1 cellular context compared by ENCODE assay signal in the genomic region with DNA sequence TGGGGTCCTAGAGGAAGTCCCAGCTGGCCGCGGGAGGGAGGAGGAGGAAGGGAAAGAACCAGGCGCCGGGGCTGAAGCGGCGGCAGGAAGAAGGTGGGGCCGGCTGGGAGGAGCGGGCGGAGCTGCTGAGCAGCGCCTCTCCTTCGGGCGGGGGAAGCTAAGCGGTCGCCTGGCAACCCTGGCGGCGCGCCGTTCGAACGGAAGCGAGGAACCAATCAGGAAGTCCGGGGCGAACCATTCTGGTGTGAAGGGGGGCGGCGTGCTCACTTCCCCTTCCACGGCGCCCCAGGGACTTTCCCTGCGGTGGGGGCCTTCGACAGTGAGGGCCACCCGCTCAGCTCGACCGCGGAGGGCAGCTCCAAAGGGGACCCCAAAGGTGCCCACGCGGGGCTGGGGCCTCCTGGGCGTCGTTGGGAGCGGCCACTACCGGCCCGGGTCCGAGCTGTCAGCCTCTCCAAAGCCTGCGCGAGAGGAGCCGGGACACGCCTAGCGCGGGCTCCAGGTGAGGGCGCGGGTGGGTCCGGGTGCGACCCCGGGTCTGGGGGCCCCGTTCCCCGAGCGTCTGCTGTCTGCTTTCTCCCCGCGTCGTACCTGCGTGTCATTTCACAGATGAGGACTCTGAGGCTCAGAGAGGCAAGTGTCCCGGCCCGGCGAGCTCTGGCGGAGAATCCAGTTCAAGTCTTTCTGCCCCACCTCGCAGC.
A peak's percentile ranks its signal among the peaks of the same experiment; 100 is the strongest.
TF ChIP-seq lines count a peak whose summit lies in the region.

TSS of gene FAM110A (plus strand) at position 266 of the 701 bp plus-strand sequence. CDS start 11,090 bp downstream, outside the sequence.

TF ChIP-seq in HepG2, 621 proteins besides CTCF, POLR2A, EP300 and RAD21 (continued from another document and continues in another):
- TF ChIP-seq, protein P1, sequence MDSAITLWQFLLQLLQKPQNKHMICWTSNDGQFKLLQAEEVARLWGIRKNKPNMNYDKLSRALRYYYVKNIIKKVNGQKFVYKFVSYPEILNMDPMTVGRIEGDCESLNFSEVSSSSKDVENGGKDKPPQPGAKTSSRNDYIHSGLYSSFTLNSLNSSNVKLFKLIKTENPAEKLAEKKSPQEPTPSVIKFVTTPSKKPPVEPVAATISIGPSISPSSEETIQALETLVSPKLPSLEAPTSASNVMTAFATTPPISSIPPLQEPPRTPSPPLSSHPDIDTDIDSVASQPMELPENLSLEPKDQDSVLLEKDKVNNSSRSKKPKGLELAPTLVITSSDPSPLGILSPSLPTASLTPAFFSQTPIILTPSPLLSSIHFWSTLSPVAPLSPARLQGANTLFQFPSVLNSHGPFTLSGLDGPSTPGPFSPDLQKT (CRISPR knock-in tag; IDR thresholded peaks at IDR 0.05; ENCODE audit: borderline replicate concordance) = 0 out of 2 replicates have a peak, but pooled peaks have one; percentile 12
- TF ChIP-seq, protein P2, sequence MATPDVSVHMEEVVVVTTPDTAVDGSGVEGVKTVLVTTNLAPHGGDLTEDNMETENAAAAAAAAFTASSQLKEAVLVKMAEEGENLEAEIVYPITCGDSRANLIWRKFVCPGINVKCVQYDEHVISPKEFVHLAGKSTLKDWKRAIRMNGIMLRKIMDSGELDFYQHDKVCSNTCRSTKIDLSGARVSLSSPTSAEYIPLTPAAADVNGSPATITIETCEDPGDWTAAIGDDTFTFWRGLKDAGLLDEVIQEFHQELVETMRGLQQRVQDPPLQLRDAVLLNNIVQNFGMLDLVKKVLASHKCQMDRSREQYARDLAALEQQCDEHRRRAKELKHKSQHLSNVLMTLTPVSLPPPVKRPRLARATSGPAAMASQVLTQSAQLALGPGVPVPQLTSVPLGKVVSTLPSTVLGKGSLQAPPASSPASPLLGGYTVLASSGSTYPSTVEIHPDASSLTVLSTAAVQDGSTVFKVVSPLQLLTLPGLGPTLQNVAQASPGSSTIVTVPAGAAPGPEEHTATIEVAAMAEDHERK (CRISPR knock-in tag; IDR thresholded peaks at IDR 0.05; ENCODE audit: low read depth) = no peak
- TF ChIP-seq ATF6 (CRISPR knock-in tag; conservative IDR thresholded peaks at IDR 0.05) (no peak; the same call in 1 of the 2 replicates), ZNF124 (CRISPR knock-in tag; IDR thresholded peaks at IDR 0.05) (peak; percentile 53; the same call in 1 of the 2 replicates), ZNF800 (CRISPR knock-in tag; IDR thresholded peaks at IDR 0.05) (no peak), NFKB2 (CRISPR knock-in tag; IDR thresholded peaks at IDR 0.05; ENCODE audit: borderline replicate concordance) (peak; percentile 70; the same call in 1 of the 2 replicates), ZNF326 (CRISPR knock-in tag; IDR thresholded peaks at IDR 0.05; ENCODE audit: borderline replicate concordance) (no peak), HDAC1 (CRISPR knock-in tag; IDR thresholded peaks at IDR 0.05) (peak; percentile 85), ZNF546 (CRISPR knock-in tag; conservative IDR thresholded peaks at IDR 0.05) (no peak), REST (IDR thresholded peaks at IDR 0.05; ENCODE audit: borderline replicate concordance in 1 of 2, low read depth in 1 of 2, low read length in 2 of 2) (no peak), RBAK (CRISPR knock-in tag; IDR thresholded peaks at IDR 0.05) (no peak), E2F2 (CRISPR knock-in tag; IDR thresholded peaks at IDR 0.05; ENCODE audit: borderline replicate concordance) (no peak; the same call in 1 of the 2 replicates), U2AF1 (optimal IDR thresholded peaks at IDR 0.05; ENCODE audit: low read depth, low read length) (peak; percentile 50), POLR2G (IDR thresholded peaks at IDR 0.05; ENCODE audit: low read depth, low read length) (no peak), HMGA1 (CRISPR knock-in tag; conservative IDR thresholded peaks at IDR 0.05) (no peak), ZNF761 (CRISPR knock-in tag; conservative IDR thresholded peaks at IDR 0.05) (peak; percentile 93), NR2F6 (IDR thresholded peaks at IDR 0.05) (no peak), NR2F6 (CRISPR knock-in tag; IDR thresholded peaks at IDR 0.05) (no peak), ZNF781 (CRISPR knock-in tag; IDR thresholded peaks at IDR 0.05; ENCODE audit: borderline replicate concordance, not compliant biosample characterization) (peak; percentile 83), ZNF331 (CRISPR knock-in tag; IDR thresholded peaks at IDR 0.05) (0 out of 2 replicates have a peak, but pooled peaks have one; percentile 1), ZNF678 (CRISPR knock-in tag; IDR thresholded peaks at IDR 0.05) (no peak), SP1 (IDR thresholded peaks at IDR 0.05) (no peak), SP1 (CRISPR knock-in tag; IDR thresholded peaks at IDR 0.05) (peak; percentile 64), HMGXB4 (CRISPR knock-in tag; IDR thresholded peaks at IDR 0.05; ENCODE audit: borderline replicate concordance in 1 of 2, low read depth in 1 of 2) (peak in 1 of 2 experiments; percentile 79; a peak in 3 of 4 replicates), JUND (CRISPR knock-in tag; IDR thresholded peaks at IDR 0.05) (no peak), ZZZ3 (CRISPR knock-in tag; IDR thresholded peaks at IDR 0.05; ENCODE audit: borderline replicate concordance) (no peak; the same call in 1 of the 2 replicates), ELF1 (CRISPR knock-in tag; IDR thresholded peaks at IDR 0.05) (peak; percentile 80), SP2 (CRISPR knock-in tag; IDR thresholded peaks at IDR 0.05) (peak; percentile 70), PRDM10 (CRISPR knock-in tag; IDR thresholded peaks at IDR 0.05; ENCODE audit: low read depth) (peak; percentile 100), ZNF18 (CRISPR knock-in tag; IDR thresholded peaks at IDR 0.05; ENCODE audit: insufficient replicate concordance) (peak; percentile 93), BRD4 (CRISPR knock-in tag; IDR thresholded peaks at IDR 0.05) (no peak)
